Comparison of ENCODE assay signal across 13 cellular contexts in genomic region chr12:92529944-92530343, GRCh38.
DNase-seq lines count a peak whose midpoint lies in the region; ATAC-seq lines count a peak whose summit lies in the region.
"Had no signal": no experiment of that assay in that cellular context is flagged by ENCODE, and none has a peak within 500 bp of the region (broad histone marks: within the 10 kb centered on the region; RNA-seq: fewer than 3 reads in every experiment).

No MANE protein-coding gene starts in this region.

- H3K4me1 Mint-ChIP-seq in stimulated activated memory B cell treated with anti-CD40 and anti-IgM and Interleukin-4, amounts not matched to agents 10 μg/mL and 1 μg/mL and 100 μg/mL, for 72 hours: peaks cover 29% of the 10 kb centered on the region

- peak; percentile 66 for ATAC-seq in GM18867 (IDR thresholded peaks at IDR 0.05; ENCODE audit: unreplicated experiment)
- ATAC-seq in GM21717 (IDR thresholded peaks at IDR 0.05; ENCODE audit: unreplicated experiment): peak; percentile 68
- ATAC-seq in HG03354 (IDR thresholded peaks at IDR 0.05; ENCODE audit: poor library complexity, severe bottlenecking, unreplicated experiment): peak; percentile 58
- ATAC-seq in stimulated activated memory B cell treated with anti-CD40 and anti-IgM and Interleukin-4, amounts not matched to agents 10 μg/mL and 1 μg/mL and 100 μg/mL, for 72 hours: peak; percentile 57
- ATAC-seq: lower lobe of right lung; naive thymus-derived CD8-positive, alpha-beta T cell; psoas muscle had no signal

- DNase-seq in ecto neural progenitor cell (ENCODE audit: low spot score) (no peak), NCI-H128 (lab: John Stamatoyannopoulos, UW; ENCODE audit: unreplicated experiment) (no peak)
- no peak for DNase-seq in stimulated activated CD4-positive, alpha-beta T cell treated with anti-CD3 and anti-CD28 coated beads, Interleukin-2, amount 100 ng/mL, for 24 hours
- DNase-seq: BE2C; esophagus squamous epithelium; GF-D8; lower lobe of right lung; naive thymus-derived CD8-positive, alpha-beta T cell; psoas muscle had no signal

- H3K4me3 Mint-ChIP-seq in stimulated activated memory B cell treated with anti-CD40 and anti-IgM and Interleukin-4, amounts not matched to agents 10 μg/mL and 1 μg/mL and 100 μg/mL, for 72 hours: no peak overlapping the region
- H3K4me3 Mint-ChIP-seq: naive thymus-derived CD8-positive, alpha-beta T cell had no signal

- no peaks in the 10 kb centered on the region for H3K36me3 Mint-ChIP-seq in stimulated activated memory B cell treated with anti-CD40 and anti-IgM and Interleukin-4, amounts not matched to agents 10 μg/mL and 1 μg/mL and 100 μg/mL, for 72 hours

- H3K27me3 Mint-ChIP-seq in stimulated activated memory B cell treated with anti-CD40 and anti-IgM and Interleukin-4, amounts not matched to agents 10 μg/mL and 1 μg/mL and 100 μg/mL, for 72 hours: no peaks in the 10 kb centered on the region
- H3K27me3 Mint-ChIP-seq: naive thymus-derived CD8-positive, alpha-beta T cell had no signal

- H3K27ac Mint-ChIP-seq in stimulated activated memory B cell treated with anti-CD40 and anti-IgM and Interleukin-4, amounts not matched to agents 10 μg/mL and 1 μg/mL and 100 μg/mL, for 72 hours: peak overlapping the region; percentile 62

- no peaks in the 10 kb centered on the region for H3K9me3 Mint-ChIP-seq in stimulated activated memory B cell treated with anti-CD40 and anti-IgM and Interleukin-4, amounts not matched to agents 10 μg/mL and 1 μg/mL and 100 μg/mL, for 72 hours
